In the genomic region with DNA sequence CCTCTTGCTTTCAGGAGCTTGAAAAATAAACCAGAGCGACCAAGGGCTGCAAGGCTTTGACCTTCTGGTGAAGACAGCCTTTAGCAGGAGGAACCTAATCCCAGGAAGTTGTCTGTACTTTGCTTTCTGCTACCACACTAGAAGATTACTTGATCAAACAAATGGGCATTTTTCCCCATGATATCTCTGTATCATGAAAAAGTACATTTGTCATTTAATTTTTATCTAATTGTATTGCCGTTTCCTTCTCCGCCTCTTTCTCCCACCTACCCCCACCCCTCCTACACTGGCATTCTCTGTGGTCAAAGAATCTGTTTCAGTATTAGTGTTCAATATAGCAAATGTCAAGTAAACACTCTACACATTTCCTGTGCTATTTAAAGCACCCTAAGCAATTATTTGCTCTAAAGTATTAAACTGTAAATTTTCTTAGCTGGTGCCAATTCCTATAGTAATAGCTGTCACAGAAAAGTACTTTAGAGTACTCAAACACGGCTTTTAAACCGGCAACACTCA, we compare ENCODE assay signal across 8 cellular contexts. TPM values are rescaled to one million over a fixed set of nuclear protein-coding genes. Genes with fewer than 3 reads are reported as not detected.
DNase-seq lines count a peak whose midpoint lies in the region; ATAC-seq and TF ChIP-seq lines count a peak whose summit lies in the region.

No MANE protein-coding gene starts in this region.

- H3K9me3 ChIP-seq in esophagus muscularis mucosa = no peaks in the 10 kb centered on the region

- H3K9me3 Mint-ChIP-seq in activated CD4-positive, alpha-beta T cell treated with anti-CD3 and anti-CD28 coated beads, Interleukin-2, amount 10 ng/mL, durations not matched to agents 24 days and 14 days = no peaks in the 10 kb centered on the region

- peaks cover 13 to 42% (median 34%) of the 10 kb centered on the region in 4 donors for H3K4me1 ChIP-seq in esophagus muscularis mucosa

- peaks cover 50% of the 10 kb centered on the region for H3K36me3 Mint-ChIP-seq in activated CD4-positive, alpha-beta T cell treated with anti-CD3 and anti-CD28 coated beads, Interleukin-2, amount 10 ng/mL, durations not matched to agents 24 days and 14 days (ENCODE audit: low read depth)

- H3K27me3 ChIP-seq in esophagus muscularis mucosa = no peaks in the 10 kb centered on the region

- 70% methylated on average over 5 of the region's 5 CpGs for WGBS in esophagus muscularis mucosa

- H3K36me3 ChIP-seq in esophagus muscularis mucosa = no peaks in the 10 kb centered on the region

- no peak overlapping the region for H3K4me3 ChIP-seq in esophagus muscularis mucosa

- ATAC-seq in HG02981 (IDR thresholded peaks at IDR 0.05; ENCODE audit: unreplicated experiment) = peak; percentile 95

- peak; percentile 41 for DNase-seq in NK-92 treated with Interleukin-12 subunit alpha and Interleukin-12 subunit beta, amount 100 ng/mL, for 24 hours (lab: John Stamatoyannopoulos, UW)
- DNase-seq in NK-92 (lab: John Stamatoyannopoulos, UW; ENCODE audit: unreplicated experiment) (no peak), NCI-H345 treated with DMSO at 0.1 percent for 48 hours (lab: John Stamatoyannopoulos, UW; ENCODE audit: unreplicated experiment) (no peak), esophagus muscularis mucosa (ENCODE audit: extremely low spot score) (no peak), NCI-H1048 (lab: John Stamatoyannopoulos, UW) (no peak)
- DNase-seq in activated CD4-positive, alpha-beta T cell treated with anti-CD3 and anti-CD28 coated beads, Interleukin-2, amount 10 ng/mL, durations not matched to agents 24 days and 14 days = peak; percentile 80
- peak; percentile 19 for DNase-seq in stimulated activated CD4-positive, alpha-beta T cell treated with anti-CD3 and anti-CD28 coated beads, Interleukin-4, amount 100 ng/mL, for 1 hour

- H3K4me1 Mint-ChIP-seq in activated CD4-positive, alpha-beta T cell treated with anti-CD3 and anti-CD28 coated beads, Interleukin-2, amount 10 ng/mL, durations not matched to agents 24 days and 14 days = peaks cover 62% of the 10 kb centered on the region

- TF ChIP-seq CTCF in esophagus muscularis mucosa (IDR thresholded peaks at IDR 0.05) = no peak

- intact Hi-C loops in activated CD4-positive, alpha-beta T cell treated with anti-CD3 and anti-CD28 coated beads, Interleukin-2, amount 10 ng/mL, durations not matched to agents 24 days and 14 days (cut with micrococcal nuclease) = loop anchor here (1.0 kb wide), 7 partner anchors 10 to 73 kb away; no protein-coding TSS in a partner anchor
- intact Hi-C loops in esophagus muscularis mucosa (cut with DNase I) = no loop called here

- H3K27ac ChIP-seq in esophagus muscularis mucosa (replicated peaks in 1 of 4) = no peak overlapping the region

- TF ChIP-seq POLR2A in esophagus muscularis mucosa (IDR thresholded peaks at IDR 0.05; ENCODE audit: low read depth) = no peak

- peak overlapping the region; percentile 69 for H3K4me3 Mint-ChIP-seq in activated CD4-positive, alpha-beta T cell treated with anti-CD3 and anti-CD28 coated beads, Interleukin-2, amount 10 ng/mL, durations not matched to agents 24 days and 14 days

- no peaks in the 10 kb centered on the region for H3K27me3 Mint-ChIP-seq in activated CD4-positive, alpha-beta T cell treated with anti-CD3 and anti-CD28 coated beads, Interleukin-2, amount 10 ng/mL, durations not matched to agents 24 days and 14 days

- no peak for TF ChIP-seq EP300 in esophagus muscularis mucosa (IDR thresholded peaks at IDR 0.05)

- H3K27ac Mint-ChIP-seq in activated CD4-positive, alpha-beta T cell treated with anti-CD3 and anti-CD28 coated beads, Interleukin-2, amount 10 ng/mL, durations not matched to agents 24 days and 14 days = peak overlapping the region; percentile 76

RNA-seq across cellular contexts. Expression of gene ATXN1, which starts 29.7 kb away (rescaled TPM):
- total RNA-seq in activated CD4-positive, alpha-beta T cell treated with anti-CD3 and anti-CD28 coated beads, Interleukin-2, amount 10 ng/mL, durations not matched to agents 24 days and 14 days = 62.4 and 70.0 TPM in 2 replicates
- total RNA-seq in esophagus muscularis mucosa = 10 to 100 TPM; 42.4 to 74.9 (median 52.1) TPM

Comparison
In these comparisons a context has a peak if more than half of its experiments do, and no peak if none do; other contexts are left out.
1. DNase-seq: peak in NK-92 treated with Interleukin-12 subunit alpha and Interleukin-12 subunit beta, amount 100 ng/mL, for 24 hours (single experiment), activated CD4-positive, alpha-beta T cell treated with anti-CD3 and anti-CD28 coated beads, Interleukin-2, amount 10 ng/mL, durations not matched to agents 24 days and 14 days (single experiment) and stimulated activated CD4-positive, alpha-beta T cell treated with anti-CD3 and anti-CD28 coated beads, Interleukin-4, amount 100 ng/mL, for 1 hour (single experiment); none in NK-92 (single experiment), NCI-H345 treated with DMSO at 0.1 percent for 48 hours (single experiment), esophagus muscularis mucosa (single experiment) and NCI-H1048 (single experiment).